In the genomic region with DNA sequence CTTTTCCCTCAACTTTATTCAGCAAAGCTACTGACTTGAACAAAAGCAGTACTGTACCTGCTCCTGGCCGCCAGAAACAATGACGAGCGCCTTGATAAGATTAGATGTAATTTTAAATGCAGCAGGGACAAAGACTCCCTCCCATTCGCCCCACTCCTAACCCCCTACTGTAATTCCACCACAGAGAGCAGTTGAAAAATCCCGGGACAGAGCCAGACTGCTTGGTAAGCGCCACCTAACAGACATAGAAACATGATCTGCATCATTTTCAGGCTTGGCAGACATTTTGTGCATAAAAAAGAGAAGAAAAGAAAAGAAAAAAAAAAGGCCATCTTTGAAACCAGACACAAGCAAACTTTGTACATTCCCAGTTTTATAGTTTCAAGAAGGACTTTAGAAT, we compare ENCODE assay signal across 1 cellular context.
A peak's percentile ranks its signal among the peaks of the same experiment; 100 is the strongest.
TF ChIP-seq lines count a peak whose summit lies in the region.

No MANE protein-coding gene starts in this region.

TF ChIP-seq in SK-N-SH, 30 proteins besides CTCF, POLR2A, EP300 and RAD21 (continued from another document):
- TF ChIP-seq PBX3 (IDR thresholded peaks at IDR 0.05) (no peak), MEF2A (IDR thresholded peaks at IDR 0.05; ENCODE audit: borderline replicate concordance, low read depth) (no peak), MAX (IDR thresholded peaks at IDR 0.05; ENCODE audit: low read depth) (0 out of 2 replicates have a peak, but pooled peaks have one; percentile 1), RXRA (IDR thresholded peaks at IDR 0.05; ENCODE audit: borderline replicate concordance, low read depth) (no peak), SIN3A (IDR thresholded peaks at IDR 0.05; ENCODE audit: borderline replicate concordance, low read depth, low read length) (no peak), YY1 (IDR thresholded peaks at IDR 0.05; ENCODE audit: low read depth) (peak; percentile 87), MXI1 (IDR thresholded peaks at IDR 0.05; ENCODE audit: low read depth, low read length) (no peak; the same call in 1 of the 2 replicates), TCF12 (IDR thresholded peaks at IDR 0.05) (no peak), JUND (IDR thresholded peaks at IDR 0.05) (no peak), USF1 (IDR thresholded peaks at IDR 0.05; ENCODE audit: borderline replicate concordance, low read depth) (no peak), ZBTB33 (IDR thresholded peaks at IDR 0.05; ENCODE audit: borderline replicate concordance, low read depth) (no peak), FOSL2 (IDR thresholded peaks at IDR 0.05; ENCODE audit: borderline replicate concordance, low read depth) (no peak), EZH2phosphoT487 (IDR thresholded peaks at IDR 0.05; ENCODE audit: borderline replicate concordance, low read depth) (no peak), IRF3 (IDR thresholded peaks at IDR 0.05; ENCODE audit: low read depth, low read length) (no peak), FOXJ3 (CRISPR knock-in tag; IDR thresholded peaks at IDR 0.05) (peak; percentile 70; the same call in 1 of the 2 replicates)
